ENCODE assay signal across 8 cellular contexts in genomic region chr1:32062867-32063230, GRCh38. TPM values are rescaled to one million over a fixed set of nuclear protein-coding genes. Genes with fewer than 3 reads are reported as not detected.
A peak's percentile ranks its signal among the peaks of the same experiment; 100 is the strongest.
DNase-seq lines count a peak whose midpoint lies in the region; ATAC-seq, FAIRE-seq and TF ChIP-seq lines count a peak whose summit lies in the region.

No MANE protein-coding gene starts in this region.

- DNase-seq in activated CD4-positive, alpha-beta T cell treated with anti-CD3 and anti-CD28 coated beads, Interleukin-2, amount 10 ng/mL, durations not matched to agents 7 days and 5 days, result no peak
- DNase-seq in activated CD4-positive, alpha-beta T cell treated with anti-CD3 and anti-CD28 coated beads for 4 hours, result no peak
- DNase-seq in activated CD8-positive, alpha-beta T cell treated with anti-CD3 and anti-CD28 coated beads for 36 hours, result no peak
- DNase-seq in keratinocyte (ENCODE audit: low read depth, low spot score), result no peak
- DNase-seq in thoracic aorta (ENCODE audit: low spot score), result no peak
- no peak for DNase-seq in NCI-H2227 (lab: John Stamatoyannopoulos, UW; ENCODE audit: unreplicated experiment)
- DNase-seq in cerebellar cortex (ENCODE audit: low spot score), result no peak

- peak overlapping the region; percentile 72 for H3K27ac Mint-ChIP-seq in activated CD4-positive, alpha-beta T cell treated with anti-CD3 and anti-CD28 coated beads, Interleukin-2, amount 10 ng/mL, durations not matched to agents 7 days and 5 days
- H3K27ac Mint-ChIP-seq in activated CD8-positive, alpha-beta T cell treated with anti-CD3 and anti-CD28 coated beads for 36 hours, result peak overlapping the region; percentile 68

- no peak overlapping the region for H3K4me3 Mint-ChIP-seq in activated CD4-positive, alpha-beta T cell treated with anti-CD3 and anti-CD28 coated beads, Interleukin-2, amount 10 ng/mL, durations not matched to agents 7 days and 5 days
- H3K4me3 Mint-ChIP-seq in activated CD8-positive, alpha-beta T cell treated with anti-CD3 and anti-CD28 coated beads for 36 hours, result no peak overlapping the region

- dilution Hi-C loops in keratinocyte (cut with MboI; ENCODE audit: extremely low pct_ligation_motif_present, low sequenced_read_pairs), result no loop called here

- no peaks in the 10 kb centered on the region for H3K9me3 Mint-ChIP-seq in activated CD4-positive, alpha-beta T cell treated with anti-CD3 and anti-CD28 coated beads, Interleukin-2, amount 10 ng/mL, durations not matched to agents 7 days and 5 days
- H3K9me3 Mint-ChIP-seq in activated CD8-positive, alpha-beta T cell treated with anti-CD3 and anti-CD28 coated beads for 36 hours, result no peaks in the 10 kb centered on the region

- H3K4me1 ChIP-seq in keratinocyte (ENCODE audit: control insufficient read depth, extremely low read depth, insufficient read depth, low read length) (peaks cover 24% of the 10 kb centered on the region), thoracic aorta (ENCODE audit: control insufficient read depth in 1 of 2, low read depth in 2 of 2) (peaks cover 22 to 44% of the 10 kb centered on the region in 2 donors)

- no peak for ATAC-seq in activated CD8-positive, alpha-beta T cell treated with anti-CD3 and anti-CD28 coated beads for 36 hours
- ATAC-seq in thoracic aorta (ENCODE audit: insufficient number of reproducible peaks, low FRiP score, low read depth) (no peak), GM21528 (IDR thresholded peaks at IDR 0.05; ENCODE audit: low FRiP score, unreplicated experiment) (no peak)

- H3K4me2 ChIP-seq in keratinocyte (ENCODE audit: control insufficient read depth, extremely low read depth, insufficient read depth, low read depth, low read length), result no peak overlapping the region

- H3K27me3 ChIP-seq in keratinocyte (ENCODE audit: control insufficient read depth, extremely low read depth, insufficient read depth, low read length) (no peaks in the 10 kb centered on the region), thoracic aorta (replicated peaks; ENCODE audit: insufficient read depth) (no peaks in the 10 kb centered on the region)

- H3K79me2 ChIP-seq in keratinocyte (ENCODE audit: control insufficient read depth, insufficient read depth, low read length), result no peaks in the 10 kb centered on the region

- no peak overlapping the region for H3K4me3 ChIP-seq in keratinocyte (ENCODE audit: control insufficient read depth in 2 of 3, extremely low read depth in 1 of 3, insufficient read depth in 2 of 3, low read depth in 1 of 3, low read length in 3 of 3)
- no peak overlapping the region for H3K4me3 ChIP-seq in thoracic aorta

- FAIRE-seq in keratinocyte (lab: Jason Lieb, UNC), result no peak

- CTCF ChIA-PET in activated CD4-positive, alpha-beta T cell treated with anti-CD3 and anti-CD28 coated beads, Interleukin-2, amount 10 ng/mL, durations not matched to agents 7 days and 5 days (lab: Charles Lee), result interaction anchor here (0.5 to 2.9 kb wide), 7 partner anchors 9 to 105 kb away, joined by 3 to 18 read pairs (median 4); partner anchors contain the start of gene TMEM39B
- CTCF ChIA-PET in activated CD8-positive, alpha-beta T cell treated with anti-CD3 and anti-CD28 coated beads for 36 hours (lab: Charles Lee), result interaction anchor here (0.6 to 2.2 kb wide), 22 partner anchors 9 to 323 kb away, joined by 3 to 17 read pairs (median 4); partner anchors contain the start of genes KPNA6, SPOCD1 and TMEM39B

- H3K4me1 Mint-ChIP-seq in activated CD4-positive, alpha-beta T cell treated with anti-CD3 and anti-CD28 coated beads, Interleukin-2, amount 10 ng/mL, durations not matched to agents 7 days and 5 days, result peaks cover 19% of the 10 kb centered on the region
- H3K4me1 Mint-ChIP-seq in activated CD8-positive, alpha-beta T cell treated with anti-CD3 and anti-CD28 coated beads for 36 hours (ENCODE audit: low read depth), result peaks cover 15% of the 10 kb centered on the region

- H3K27me3 Mint-ChIP-seq in activated CD4-positive, alpha-beta T cell treated with anti-CD3 and anti-CD28 coated beads, Interleukin-2, amount 10 ng/mL, durations not matched to agents 7 days and 5 days, result no peaks in the 10 kb centered on the region
- H3K27me3 Mint-ChIP-seq in activated CD8-positive, alpha-beta T cell treated with anti-CD3 and anti-CD28 coated beads for 36 hours, result no peaks in the 10 kb centered on the region

- TF ChIP-seq CTCF in activated CD8-positive, alpha-beta T cell treated with anti-CD3 and anti-CD28 coated beads for 36 hours (IDR thresholded peaks at IDR 0.05), result no peak
- TF ChIP-seq CTCF in keratinocyte (optimal IDR thresholded peaks at IDR 0.05 in 1 of 3, IDR thresholded peaks at IDR 0.05 in 1 of 3, conservative IDR thresholded peaks at IDR 0.05 in 1 of 3; ENCODE audit: extremely low read depth in 1 of 3, insufficient read depth in 2 of 3, low read length in 3 of 3) (no peak), thoracic aorta (IDR thresholded peaks at IDR 0.05) (no peak)

- no peaks in the 10 kb centered on the region for H3K9me1 ChIP-seq in keratinocyte (ENCODE audit: control insufficient read depth, extremely low read depth, insufficient read depth, low read length)

- POLR2A ChIA-PET in activated CD4-positive, alpha-beta T cell treated with anti-CD3 and anti-CD28 coated beads, Interleukin-2, amount 10 ng/mL, durations not matched to agents 7 days and 5 days (lab: Charles Lee), result no interaction called here
- POLR2A ChIA-PET in activated CD8-positive, alpha-beta T cell treated with anti-CD3 and anti-CD28 coated beads for 36 hours (lab: Charles Lee), result interaction anchor here (0.6 to 1.3 kb wide), 5 partner anchors 9 to 834 kb away, joined by 3 to 8 read pairs (median 3); partner anchors contain the start of genes KPNA6 and TMEM39B

- H3K36me3 ChIP-seq in keratinocyte (ENCODE audit: control insufficient read depth in 2 of 2, extremely low read depth in 1 of 2, insufficient read depth in 2 of 2, low read length in 2 of 2) (peaks cover 11 to 18% of the 10 kb centered on the region in 2 experiments), thoracic aorta (peaks cover 25% of the 10 kb centered on the region)

- intact Hi-C loops in activated CD8-positive, alpha-beta T cell treated with anti-CD3 and anti-CD28 coated beads for 36 hours (cut with micrococcal nuclease), result no loop called here

- H3K9me3 ChIP-seq in keratinocyte (ENCODE audit: control insufficient read depth, low read depth, low read length) (no peaks in the 10 kb centered on the region), thoracic aorta (no peaks in the 10 kb centered on the region)

- H3K36me3 Mint-ChIP-seq in activated CD4-positive, alpha-beta T cell treated with anti-CD3 and anti-CD28 coated beads, Interleukin-2, amount 10 ng/mL, durations not matched to agents 7 days and 5 days (ENCODE audit: low read depth), result peaks cover 43% of the 10 kb centered on the region
- peaks cover 19% of the 10 kb centered on the region for H3K36me3 Mint-ChIP-seq in activated CD8-positive, alpha-beta T cell treated with anti-CD3 and anti-CD28 coated beads for 36 hours (ENCODE audit: low read depth)

- no peak overlapping the region for H3K9ac ChIP-seq in keratinocyte (ENCODE audit: control insufficient read depth, extremely low read depth, insufficient read depth, low read length)

- H3K27ac ChIP-seq in keratinocyte (ENCODE audit: control insufficient read depth, insufficient read depth, low read length), result peak overlapping the region; percentile 33
- peak overlapping the region; percentile 79 to 82 for H3K27ac ChIP-seq in thoracic aorta

- peaks cover 3% of the 10 kb centered on the region for H4K20me1 ChIP-seq in keratinocyte (ENCODE audit: control insufficient read depth, extremely low read depth, insufficient read depth, low read length)

- no peak overlapping the region for H2AFZ ChIP-seq in keratinocyte (ENCODE audit: control insufficient read depth, low read length)

RNA-seq across cellular contexts. Expression of gene TMEM39B, which starts 9.9 kb away (rescaled TPM):
- 10 to 100 TPM; 30.4 to 36.3 TPM for total RNA-seq in activated CD4-positive, alpha-beta T cell treated with anti-CD3 and anti-CD28 coated beads, Interleukin-2, amount 10 ng/mL, durations not matched to agents 7 days and 5 days
- 10 to 100 TPM; 25.3 to 27.7 TPM for total RNA-seq in activated CD8-positive, alpha-beta T cell treated with anti-CD3 and anti-CD28 coated beads for 36 hours
- 6.8 to 11.7 TPM (median 7.3 TPM) in 3 replicates for polyA plus RNA-seq in keratinocyte
- polyA plus RNA-seq in keratinocyte (2011; ENCODE audit: low read depth), result 1.3 TPM
- polyA plus RNA-seq in keratinocyte (2011; cell fraction: cytosol; rRNA removed), result 5.7 and 8.4 TPM in 2 replicates
- 12.8 and 13.9 TPM in 2 replicates for polyA plus RNA-seq in keratinocyte (2011; cell fraction: nucleus; rRNA removed)
- 6.4 and 12.3 TPM in 2 replicates for polyA plus RNA-seq in keratinocyte (2012; ENCODE audit: low replicate concordance)
- 16.3 to 29.7 TPM (median 16.6 TPM) in 3 replicates for polyA minus RNA-seq in keratinocyte
- 11.7 TPM for polyA minus RNA-seq in keratinocyte (2011; cell fraction: cytosol; rRNA and poly(A)+ RNA removed)
- polyA minus RNA-seq in keratinocyte (2011; cell fraction: nucleus; rRNA and poly(A)+ RNA removed), result 6.9 and 9.2 TPM in 2 replicates
- total RNA-seq in thoracic aorta, result 1 to 10 TPM; 5.1 to 5.8 TPM

RNA-seq across cellular contexts. Expression of gene KPNA6, which starts 45.0 kb away (rescaled TPM):
- 10 to 100 TPM; 64.8 to 64.9 TPM for total RNA-seq in activated CD4-positive, alpha-beta T cell treated with anti-CD3 and anti-CD28 coated beads, Interleukin-2, amount 10 ng/mL, durations not matched to agents 7 days and 5 days
- 10 to 100 TPM; 70.8 to 74.3 TPM for total RNA-seq in activated CD8-positive, alpha-beta T cell treated with anti-CD3 and anti-CD28 coated beads for 36 hours
- polyA plus RNA-seq in keratinocyte, result 34.6 to 43.1 TPM (median 42.6 TPM) in 3 replicates
- polyA plus RNA-seq in keratinocyte (2011; ENCODE audit: low read depth), result 18.0 TPM
- 26.1 and 43.6 TPM in 2 replicates for polyA plus RNA-seq in keratinocyte (2011; cell fraction: cytosol; rRNA removed)
- polyA plus RNA-seq in keratinocyte (2011; cell fraction: nucleus; rRNA removed), result 49.7 and 51.4 TPM in 2 replicates
- 26.6 and 33.3 TPM in 2 replicates for polyA plus RNA-seq in keratinocyte (2012; ENCODE audit: low replicate concordance)
- 59.1 to 66.5 TPM (median 64.1 TPM) in 3 replicates for polyA minus RNA-seq in keratinocyte
- polyA minus RNA-seq in keratinocyte (2011; cell fraction: cytosol; rRNA and poly(A)+ RNA removed), result 35.1 TPM
- polyA minus RNA-seq in keratinocyte (2011; cell fraction: nucleus; rRNA and poly(A)+ RNA removed), result 38.6 and 67.3 TPM in 2 replicates
- total RNA-seq in thoracic aorta, result 10 to 100 TPM; 30.6 to 53.3 TPM

RNA-seq across cellular contexts. Expression of gene KHDRBS1, which starts 49.2 kb away (rescaled TPM):
- 100 to 1,000 TPM; 174 to 183 TPM for total RNA-seq in activated CD4-positive, alpha-beta T cell treated with anti-CD3 and anti-CD28 coated beads, Interleukin-2, amount 10 ng/mL, durations not matched to agents 7 days and 5 days
- 100 to 1,000 TPM; 201 to 203 TPM for total RNA-seq in activated CD8-positive, alpha-beta T cell treated with anti-CD3 and anti-CD28 coated beads for 36 hours
- 23.1 to 74.9 TPM (median 54.7 TPM) in 3 replicates for polyA plus RNA-seq in keratinocyte
- polyA plus RNA-seq in keratinocyte (2011; ENCODE audit: low read depth), result 43.5 TPM
- polyA plus RNA-seq in keratinocyte (2011; cell fraction: cytosol; rRNA removed), result 45.3 and 51.3 TPM in 2 replicates
- polyA plus RNA-seq in keratinocyte (2011; cell fraction: nucleus; rRNA removed), result 46.3 and 49.5 TPM in 2 replicates
- 63.3 and 111 TPM in 2 replicates for polyA plus RNA-seq in keratinocyte (2012; ENCODE audit: low replicate concordance)
- 20.2 to 89.6 TPM (median 38.8 TPM) in 3 replicates for polyA minus RNA-seq in keratinocyte
- polyA minus RNA-seq in keratinocyte (2011; cell fraction: cytosol; rRNA and poly(A)+ RNA removed), result 33.8 TPM
- 18.8 and 30.8 TPM in 2 replicates for polyA minus RNA-seq in keratinocyte (2011; cell fraction: nucleus; rRNA and poly(A)+ RNA removed)
- 10 to 100 TPM; 45.5 to 82.6 TPM for total RNA-seq in thoracic aorta
